In genomic region chr2:108587621-108588020, GRCh38 we compare ENCODE assay signal across 9 cellular contexts. TPM values are rescaled to one million over a fixed set of nuclear protein-coding genes. Genes with fewer than 3 reads are reported as not detected.
DNase-seq lines count a peak whose midpoint lies in the region; ATAC-seq and TF ChIP-seq lines count a peak whose summit lies in the region.
"Had no signal": no experiment of that assay in that cellular context is flagged by ENCODE, and none has a peak within 500 bp of the region (broad histone marks: within the 10 kb centered on the region; RNA-seq: fewer than 3 reads in every experiment).

No MANE protein-coding gene starts in this region.

- H3K27me3 ChIP-seq in stomach smooth muscle (ENCODE audit: control insufficient read depth in 1 of 2, insufficient read depth in 2 of 2, low read length in 2 of 2) = no peaks in the 10 kb centered on the region

- peaks cover 57% of the 10 kb centered on the region for H3K4me1 Mint-ChIP-seq in brain

- no peak for TF ChIP-seq RAD21 in Ishikawa (IDR thresholded peaks at IDR 0.05; ENCODE audit: low read depth)

- no peak overlapping the region for H3K4me3 Mint-ChIP-seq in brain
- H3K4me3 Mint-ChIP-seq: activated naive CD4-positive, alpha-beta T cell treated with anti-CD3 and anti-CD28 coated beads for 36 hours had no signal

- peaks cover 24% of the 10 kb centered on the region for H3K4me1 ChIP-seq in stomach smooth muscle (ENCODE audit: control insufficient read depth, insufficient read depth, low read length)

- peak overlapping the region in 3 of 5 experiments; percentile 77 to 88 (median 81) for H3K27ac Mint-ChIP-seq in brain

- no peaks in the 10 kb centered on the region for H3K9me3 ChIP-seq in stomach smooth muscle (ENCODE audit: control insufficient read depth in 2 of 2, low read length in 2 of 2)

- no peaks in the 10 kb centered on the region for H3K36me3 Mint-ChIP-seq in brain

- TF ChIP-seq CTCF in brain (conservative IDR thresholded peaks at IDR 0.05) = no peak

- H3K4me3 ChIP-seq in stomach smooth muscle (ENCODE audit: low read length in 2 of 2) = no peak overlapping the region

- ATAC-seq in GM21360 (IDR thresholded peaks at IDR 0.05; ENCODE audit: unreplicated experiment) (no peak), GM19328 (IDR thresholded peaks at IDR 0.05; ENCODE audit: unreplicated experiment) (no peak)

- H3K27ac ChIP-seq in stomach smooth muscle (ENCODE audit: low read length) = peak overlapping the region; percentile 75

- no peaks in the 10 kb centered on the region for H3K36me3 ChIP-seq in stomach smooth muscle (ENCODE audit: control insufficient read depth in 2 of 2, insufficient read depth in 2 of 2, low read length in 2 of 2)

- no peaks in the 10 kb centered on the region for H3K9me3 Mint-ChIP-seq in brain
- H3K9me3 Mint-ChIP-seq: activated naive CD4-positive, alpha-beta T cell treated with anti-CD3 and anti-CD28 coated beads for 36 hours had no signal

- no peak for TF ChIP-seq EP300 in Ishikawa (IDR thresholded peaks at IDR 0.05; ENCODE audit: borderline replicate concordance)

- DNase-seq in kidney glomerular epithelial cell (lab: John Stamatoyannopoulos, UW) (peak; percentile 41), DMS153 (lab: John Stamatoyannopoulos, UW) (no peak), NCI-H2107 treated with DMSO at 0.1 percent for 48 hours (lab: John Stamatoyannopoulos, UW; ENCODE audit: unreplicated experiment) (no peak)
- DNase-seq: activated naive CD4-positive, alpha-beta T cell treated with anti-CD3 and anti-CD28 coated beads for 36 hours had no signal

- H3K9ac ChIP-seq in stomach smooth muscle (ENCODE audit: low read length in 2 of 2) = peak overlapping the region in 1 of 2 donors; percentile 31

- peaks cover 3% of the 10 kb centered on the region for H3K27me3 Mint-ChIP-seq in brain

TF ChIP-seq in Ishikawa, 13 proteins besides CTCF, POLR2A, EP300 and RAD21:
- TF ChIP-seq, protein P1, sequence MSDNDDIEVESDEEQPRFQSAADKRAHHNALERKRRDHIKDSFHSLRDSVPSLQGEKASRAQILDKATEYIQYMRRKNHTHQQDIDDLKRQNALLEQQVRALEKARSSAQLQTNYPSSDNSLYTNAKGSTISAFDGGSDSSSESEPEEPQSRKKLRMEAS (IDR thresholded peaks at IDR 0.05) = no peak
- TF ChIP-seq TAF1 (IDR thresholded peaks at IDR 0.05; ENCODE audit: low read depth) = no peak
- TF ChIP-seq NFIC (IDR thresholded peaks at IDR 0.05) = peak; percentile 52; the same call in 1 of the 2 replicates
- TF ChIP-seq CEBPB (IDR thresholded peaks at IDR 0.05) = no peak

RNA-seq across cellular contexts. Expression of gene LIMS1, which starts 53.4 kb away (rescaled TPM):
- 7.5 TPM for polyA plus RNA-seq in brain (ENCODE audit: insufficient read depth, low read depth, low replicate concordance)
